ENCODE assay signal across 16 cellular contexts in the genomic region with DNA sequence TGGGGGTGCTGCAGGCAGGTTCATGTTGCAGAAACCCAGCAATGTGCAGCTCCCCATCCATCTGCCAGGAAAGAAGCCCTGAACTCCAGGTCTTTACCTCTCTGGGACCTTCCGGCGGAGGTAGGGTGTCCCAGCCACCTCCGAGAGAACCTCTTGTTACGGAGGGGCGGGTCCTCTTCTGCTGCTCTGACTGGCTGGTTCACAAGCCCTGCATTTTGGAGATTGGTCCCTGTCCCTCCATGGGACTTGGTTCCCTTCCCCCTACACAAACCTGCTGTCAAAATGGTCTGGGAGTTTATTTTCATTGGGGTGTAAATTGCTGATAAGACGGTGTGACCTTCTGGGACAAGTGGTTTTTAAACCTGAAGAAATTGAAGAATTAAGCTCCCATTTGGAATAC. TPM values are rescaled to one million over a fixed set of nuclear protein-coding genes. Genes with fewer than 3 reads are reported as not detected.
DNase-seq lines count a peak whose midpoint lies in the region; ATAC-seq, FAIRE-seq and TF ChIP-seq lines count a peak whose summit lies in the region.
"Had no signal": no experiment of that assay in that cellular context is flagged by ENCODE, and none has a peak within 500 bp of the region (broad histone marks: within the 10 kb centered on the region; RNA-seq: fewer than 3 reads in every experiment).

No MANE protein-coding gene starts in this region.

- H3K4me2 ChIP-seq in BLaER1 (0 out of 2 replicates have a peak overlapping the region, but pooled peaks have one; percentile 9), astrocyte (ENCODE audit: low read length) (no peak overlapping the region)

- H3K79me2 ChIP-seq in astrocyte (ENCODE audit: insufficient read depth, low read length), result no peaks in the 10 kb centered on the region

- H3K36me3 ChIP-seq in BLaER1, result peaks cover 40% of the 10 kb centered on the region
- H3K36me3 ChIP-seq in astrocyte (ENCODE audit: insufficient read depth, low read length), result peaks cover 26% of the 10 kb centered on the region

- in situ Hi-C loops in G401 (cut with HindIII; ENCODE audit: low sequenced_read_pairs), result no loop called here

- H4K20me1 ChIP-seq in BLaER1 (peaks cover 25% of the 10 kb centered on the region), astrocyte (ENCODE audit: insufficient read depth, low read length) (peaks cover 11% of the 10 kb centered on the region)

- DNase-seq in G401 (ENCODE audit: low spot score), result peak; percentile 44
- DNase-seq in astrocyte (ENCODE audit: low read depth), result no peak
- DNase-seq in left lobe of liver (ENCODE audit: low spot score), result peak; percentile 44
- no peak for DNase-seq in ecto neural progenitor cell (ENCODE audit: low spot score)
- no peak for DNase-seq in T1000 (lab: John Stamatoyannopoulos, UW)
- no peak for DNase-seq in stimulated activated CD4-positive, alpha-beta T cell treated with anti-CD3 and anti-CD28 coated beads, Interleukin-15, amount 100 ng/mL, for 24 hours
- DNase-seq: activated CD8-positive, alpha-beta T cell treated with anti-CD3 and anti-CD28 coated beads, Interleukin-2, amount 10 ng/mL, durations not matched to agents 7 days and 5 days; activated effector memory CD4-positive, alpha-beta T cell treated with Interleukin-2 at 50 U/mL for 16 hours; AML-193; lower lobe of right lung; natural killer cell had no signal

- H3K27ac Mint-ChIP-seq in astrocyte (ENCODE audit: unreplicated experiment), result peak overlapping the region; percentile 47
- H3K27ac Mint-ChIP-seq: activated CD8-positive, alpha-beta T cell treated with anti-CD3 and anti-CD28 coated beads, Interleukin-2, amount 10 ng/mL, durations not matched to agents 7 days and 5 days had no signal

- FAIRE-seq in astrocyte (lab: Jason Lieb, UNC), result no peak
- FAIRE-seq: TTC549 had no signal

- H3K36me3 Mint-ChIP-seq in astrocyte (ENCODE audit: low read depth, unreplicated experiment), result peaks cover 18% of the 10 kb centered on the region

- H3K27me3 Mint-ChIP-seq in astrocyte (ENCODE audit: low read depth, unreplicated experiment), result no peaks in the 10 kb centered on the region

- H3K4me3 ChIP-seq in BLaER1, result no peak overlapping the region
- no peak overlapping the region for H3K4me3 ChIP-seq in astrocyte (ENCODE audit: insufficient read depth, low read depth, low read length)
- H3K4me3 ChIP-seq: lower lobe of right lung, transverse colon had no signal

- H3K27me3 ChIP-seq in BLaER1 (peaks cover 9% of the 10 kb centered on the region; the same call in 1 of the 2 replicates), astrocyte (ENCODE audit: insufficient read depth, low read length) (no peaks in the 10 kb centered on the region)
- H3K27me3 ChIP-seq: esophagus muscularis mucosa had no signal

- peaks cover 10% of the 10 kb centered on the region for H3K4me1 ChIP-seq in BLaER1
- peaks cover 19% of the 10 kb centered on the region for H3K4me1 ChIP-seq in astrocyte (ENCODE audit: insufficient read depth, low read length)

- ATAC-seq in left lobe of liver (peak; percentile 35), GM21619 (IDR thresholded peaks at IDR 0.05; ENCODE audit: unreplicated experiment) (no peak)
- ATAC-seq: activated CD8-positive, alpha-beta T cell treated with anti-CD3 and anti-CD28 coated beads, Interleukin-2, amount 10 ng/mL, durations not matched to agents 7 days and 5 days had no signal

- no peak for TF ChIP-seq CTCF in astrocyte (IDR thresholded peaks at IDR 0.05; ENCODE audit: insufficient read depth, low read depth, low read length)

- H3K4me3 Mint-ChIP-seq in astrocyte (ENCODE audit: unreplicated experiment), result no peak overlapping the region
- H3K4me3 Mint-ChIP-seq: activated CD8-positive, alpha-beta T cell treated with anti-CD3 and anti-CD28 coated beads, Interleukin-2, amount 10 ng/mL, durations not matched to agents 7 days and 5 days had no signal

- H3K9ac ChIP-seq in BLaER1, result no peak overlapping the region
- no peak overlapping the region for H3K9ac ChIP-seq in astrocyte (ENCODE audit: low read length)

- no peaks in the 10 kb centered on the region for H3K9me3 Mint-ChIP-seq in astrocyte (ENCODE audit: unreplicated experiment)
- H3K9me3 Mint-ChIP-seq: natural killer cell had no signal

- no peak overlapping the region for H3K27ac ChIP-seq in BLaER1
- no peak overlapping the region for H3K27ac ChIP-seq in astrocyte (ENCODE audit: low read depth, low read length)

- H3K9me3 ChIP-seq in BLaER1, result no peaks in the 10 kb centered on the region
- H3K9me3 ChIP-seq in astrocyte (ENCODE audit: insufficient read depth, low read depth, low read length), result no peaks in the 10 kb centered on the region
- H3K9me3 ChIP-seq: esophagus muscularis mucosa, lower lobe of right lung, transverse colon had no signal

- H3K4me1 Mint-ChIP-seq in astrocyte (ENCODE audit: low read depth, unreplicated experiment), result peaks cover 21% of the 10 kb centered on the region

- no peak overlapping the region for H2AFZ ChIP-seq in astrocyte (ENCODE audit: low read depth, low read length)

RNA-seq across cellular contexts. Expression of a gene that starts 8.0 kb away (rescaled TPM):
- 4.2 and 5.0 TPM in 2 replicates for total RNA-seq in G401 (2014; rRNA removed; shearing (Covaris generic))
- total RNA-seq in astrocyte (8.5 and 10.0 TPM in 2 replicates), left lobe of liver (3.9 TPM)

RNA-seq across cellular contexts. Expression of a gene that starts 27.6 kb away (rescaled TPM):
- total RNA-seq in G401 (2014; rRNA removed; shearing (Covaris generic)), result 205 and 214 TPM in 2 replicates
- total RNA-seq in astrocyte, result 350 and 355 TPM in 2 replicates
- total RNA-seq in left lobe of liver, result 80.0 TPM

RNA-seq across cellular contexts. Expression of a gene that starts 41.6 kb away (rescaled TPM):
- total RNA-seq in G401 (2014; rRNA removed; shearing (Covaris generic)), result 46.8 and 58.2 TPM in 2 replicates
- total RNA-seq in astrocyte (4.5 and 7.7 TPM in 2 replicates), left lobe of liver (0.63 TPM)

Comparison
In these comparisons a context has a peak if more than half of its experiments do, and no peak if none do; other contexts are left out.
1. DNase-seq: peak in G401 (single experiment) and left lobe of liver (single experiment); none in astrocyte (single experiment), ecto neural progenitor cell (single experiment), T1000 (single experiment) and stimulated activated CD4-positive, alpha-beta T cell treated with anti-CD3 and anti-CD28 coated beads, Interleukin-15, amount 100 ng/mL, for 24 hours (single experiment).